ENCODE assay signal across 8 cellular contexts in genomic region chr22:38454361-38455062, GRCh38. TPM values are rescaled to one million over a fixed set of nuclear protein-coding genes. Genes with fewer than 3 reads are reported as not detected.
DNase-seq lines count a peak whose midpoint lies in the region; ATAC-seq, FAIRE-seq and TF ChIP-seq lines count a peak whose summit lies in the region.

No MANE protein-coding gene starts in this region.

- no TSS peak for BruUV-seq in OCI-LY7 (replicated peaks; lab: Mats Ljungman, UMichigan)
- BruUV-seq in endothelial cell of umbilical vein (replicated peaks; lab: Mats Ljungman, UMichigan): no TSS peak

- no peak for ATAC-seq in GM18498 (IDR thresholded peaks at IDR 0.05; ENCODE audit: unreplicated experiment)

- no peak overlapping the region for H3K4ac ChIP-seq in trophoblast cell (ENCODE audit: low read depth, low read length)

- TF ChIP-seq CTCF in OCI-LY7 (conservative IDR thresholded peaks at IDR 0.05; ENCODE audit: low read length) (no peak), endothelial cell of umbilical vein (IDR thresholded peaks at IDR 0.05; ENCODE audit: extremely low read depth in 1 of 2, insufficient read depth in 1 of 2, low read depth in 1 of 2, low read length in 2 of 2) (no peak)

- H3K79me2 ChIP-seq in OCI-LY7 (ENCODE audit: insufficient read depth, low read depth, low read length) (no peaks in the 10 kb centered on the region), endothelial cell of umbilical vein (ENCODE audit: control insufficient read depth, insufficient read depth, low read length) (no peaks in the 10 kb centered on the region), trophoblast cell (ENCODE audit: control insufficient read depth, insufficient read depth, low read length, poor library complexity) (no peaks in the 10 kb centered on the region)

- H3K9me1 ChIP-seq in endothelial cell of umbilical vein (replicated peaks; ENCODE audit: control insufficient read depth, extremely low read depth, insufficient read depth, low read length): no peaks in the 10 kb centered on the region

- H3K36me3 ChIP-seq in OCI-LY7 (ENCODE audit: insufficient read depth, low read length) (no peaks in the 10 kb centered on the region), endothelial cell of umbilical vein (ENCODE audit: control insufficient read depth in 2 of 2, extremely low read depth in 1 of 2, insufficient read depth in 2 of 2, low read length in 2 of 2) (no peaks in the 10 kb centered on the region), trophoblast cell (ENCODE audit: control insufficient read depth in 1 of 2, insufficient read depth in 2 of 2, low read length in 2 of 2) (no peaks in the 10 kb centered on the region)

- intact Hi-C loops in OCI-LY7 (cut with micrococcal nuclease; ENCODE audit: unreplicated experiment): no loop called here
- intact Hi-C loops in endothelial cell of umbilical vein (cut with micrococcal nuclease): no loop called here

- H3K18ac ChIP-seq in trophoblast cell (ENCODE audit: low read length): no peak overlapping the region

- H2AFZ ChIP-seq in OCI-LY7 (ENCODE audit: low read length) (no peak overlapping the region), endothelial cell of umbilical vein (ENCODE audit: low read depth, low read length) (no peak overlapping the region), trophoblast cell (ENCODE audit: insufficient read depth, low read length, poor library complexity) (no peak overlapping the region)

- no CpG with 5 or more reads among the region's 64 CpGs for WGBS in trophoblast cell (ENCODE audit: extremely low coverage, insufficient coverage, insufficient read length)

- peaks cover 50 to 51% of the 10 kb centered on the region in 2 experiments for H3K27me3 ChIP-seq in endothelial cell of umbilical vein (ENCODE audit: control insufficient read depth in 2 of 2, insufficient read depth in 2 of 2, low read length in 2 of 2)
- peaks cover 32% of the 10 kb centered on the region for H3K27me3 ChIP-seq in trophoblast cell (ENCODE audit: insufficient read depth, low read length)

- CTCF ChIA-PET in OCI-LY7 (lab: Charles Lee; ENCODE audit: unreplicated experiment): interaction anchor here (0.6 kb wide), 1 partner anchor 194 kb away, joined by 4 read pairs; no protein-coding TSS in a partner anchor
- CTCF ChIA-PET in endothelial cell of umbilical vein (lab: Charles Lee): interaction anchor here (1.4 kb wide), 1 partner anchor 9 kb away, joined by 4 read pairs; no protein-coding TSS in a partner anchor

- H3K4me3 ChIP-seq in OCI-LY7 (ENCODE audit: low read depth, low read length, poor library complexity, severe bottlenecking) (no peak overlapping the region), endothelial cell of umbilical vein (replicated peaks in 1 of 3; ENCODE audit: insufficient read depth in 1 of 3, low read depth in 1 of 3, low read length in 3 of 3) (no peak overlapping the region), trophoblast cell (ENCODE audit: low read depth, low read length) (no peak overlapping the region)

- H4K8ac ChIP-seq in trophoblast cell (ENCODE audit: low read depth, low read length): no peak overlapping the region

- H3K9me2 ChIP-seq in OCI-LY7 (ENCODE audit: insufficient read depth, low read length): no peaks in the 10 kb centered on the region

- POLR2A ChIA-PET in OCI-LY7 (lab: Charles Lee): no interaction called here
- POLR2A ChIA-PET in endothelial cell of umbilical vein (lab: Charles Lee): no interaction called here

- H3K9me3 ChIP-seq in OCI-LY7 (ENCODE audit: low read length): no peaks in the 10 kb centered on the region
- H3K9me3 ChIP-seq in endothelial cell of umbilical vein (replicated peaks; ENCODE audit: control insufficient read depth, insufficient read depth, low read length): no peaks in the 10 kb centered on the region
- H3K9me3 ChIP-seq in trophoblast cell (ENCODE audit: insufficient read depth, low read depth, low read length): peaks cover 6% of the 10 kb centered on the region

- no peaks in the 10 kb centered on the region for H4K20me1 ChIP-seq in OCI-LY7 (ENCODE audit: insufficient read depth, low read length)
- no peaks in the 10 kb centered on the region for H4K20me1 ChIP-seq in endothelial cell of umbilical vein (replicated peaks; ENCODE audit: control insufficient read depth, extremely low read depth, insufficient read depth, low read length)

- H3K4me1 ChIP-seq in OCI-LY7 (ENCODE audit: insufficient read depth, low read length, poor library complexity, severe bottlenecking): no peaks in the 10 kb centered on the region
- H3K4me1 ChIP-seq in endothelial cell of umbilical vein (ENCODE audit: control insufficient read depth, extremely low read depth, insufficient read depth, low read length): no peaks in the 10 kb centered on the region
- H3K4me1 ChIP-seq in trophoblast cell (ENCODE audit: control insufficient read depth in 1 of 2, insufficient read depth in 2 of 2, low read length in 2 of 2): peaks cover 3 to 4% of the 10 kb centered on the region in 2 experiments

- no peak overlapping the region for H3K23ac ChIP-seq in trophoblast cell (ENCODE audit: low read length)

- dilution Hi-C loops in endothelial cell of umbilical vein (cut with MboI; ENCODE audit: extremely low pct_ligation_motif_present, low sequenced_read_pairs): no loop called here

- no peak overlapping the region for H3K14ac ChIP-seq in trophoblast cell (ENCODE audit: low read length)

- DNase-seq in DMS79 (lab: John Stamatoyannopoulos, UW) (peak; percentile 16), OCI-LY7 (ENCODE audit: low spot score) (peak; percentile 26), endothelial cell of umbilical vein (ENCODE audit: low read depth, low spot score) (no peak), trophoblast cell (no peak), OCI-M2 (lab: John Stamatoyannopoulos, UW; ENCODE audit: unreplicated experiment) (no peak), NCI-H510A (lab: John Stamatoyannopoulos, UW) (no peak), AG20443 (ENCODE audit: low spot score) (no peak)

- no peak overlapping the region for H2BK120ac ChIP-seq in trophoblast cell (ENCODE audit: insufficient read depth, low read length, poor library complexity)

- no peak overlapping the region for H4K12ac ChIP-seq in trophoblast cell (ENCODE audit: low read depth, low read length)

- no peak overlapping the region for H2AK5ac ChIP-seq in trophoblast cell (ENCODE audit: low read length)

- no peak for TF ChIP-seq POLR2A in endothelial cell of umbilical vein (IDR thresholded peaks at IDR 0.05; ENCODE audit: low read depth, low read length)

- H3K27ac ChIP-seq in OCI-LY7 (ENCODE audit: low read depth, low read length, poor library complexity, severe bottlenecking) (no peak overlapping the region), endothelial cell of umbilical vein (ENCODE audit: insufficient read depth, low read depth, low read length) (no peak overlapping the region), trophoblast cell (ENCODE audit: low read depth, low read length) (no peak overlapping the region)

- no peak overlapping the region for H4K91ac ChIP-seq in trophoblast cell (ENCODE audit: low read depth, low read length)

- H3K4me2 ChIP-seq in OCI-LY7 (ENCODE audit: low read length) (0 out of 2 replicates have a peak overlapping the region, but pooled peaks have one; percentile 13), endothelial cell of umbilical vein (ENCODE audit: insufficient read depth, low read length) (no peak overlapping the region), trophoblast cell (ENCODE audit: low read length) (peak overlapping the region; percentile 82)

- FAIRE-seq in endothelial cell of umbilical vein (lab: Jason Lieb, UNC): no peak

- no peaks in the 10 kb centered on the region for H3K79me1 ChIP-seq in trophoblast cell (ENCODE audit: low read length)

- H3K9ac ChIP-seq in endothelial cell of umbilical vein (replicated peaks; ENCODE audit: extremely low read depth, insufficient read depth, low read length) (no peak overlapping the region), trophoblast cell (ENCODE audit: low read length) (no peak overlapping the region)

- no peak overlapping the region for H2BK5ac ChIP-seq in trophoblast cell (ENCODE audit: low read depth, low read length, poor library complexity)

- no peak overlapping the region for H2BK12ac ChIP-seq in trophoblast cell (ENCODE audit: low read length)

RNA-seq across cellular contexts. Expression of gene KCNJ4, which starts 0.5 kb away (rescaled TPM):
- not detected in 2 replicates for total RNA-seq in OCI-LY7 (2014; rRNA removed; shearing (Covaris generic))
- total RNA-seq in OCI-LY7 (2022) (not detected in 2 replicates), endothelial cell of umbilical vein (not detected in 2 replicates)
- polyA plus RNA-seq in endothelial cell of umbilical vein: not detected in 2 replicates
- polyA plus RNA-seq in endothelial cell of umbilical vein (2011; cell fraction: cytosol; rRNA removed): not detected in 2 replicates
- not detected in 2 replicates for polyA plus RNA-seq in endothelial cell of umbilical vein (2011; cell fraction: nucleus; rRNA removed)
- not detected in 2 replicates for polyA plus RNA-seq in endothelial cell of umbilical vein (2012)
- not detected in 2 replicates for polyA minus RNA-seq in endothelial cell of umbilical vein
- polyA minus RNA-seq in endothelial cell of umbilical vein (2011; cell fraction: cytosol; rRNA and poly(A)+ RNA removed): not detected
- not detected in 2 replicates for polyA minus RNA-seq in endothelial cell of umbilical vein (2011; cell fraction: nucleus; rRNA and poly(A)+ RNA removed)
- 0.05 and 0.08 TPM in 2 replicates for polyA plus RNA-seq in trophoblast cell (2013)

RNA-seq across cellular contexts. Expression of gene KDELR3, which starts 13.4 kb away (rescaled TPM):
- not detected in 2 replicates for total RNA-seq in OCI-LY7 (2014; rRNA removed; shearing (Covaris generic))
- total RNA-seq in OCI-LY7 (2022) (not detected in 2 replicates), endothelial cell of umbilical vein (28.6 and 40.2 TPM in 2 replicates)
- 61.3 and 64.2 TPM in 2 replicates for polyA plus RNA-seq in endothelial cell of umbilical vein
- 43.3 and 51.0 TPM in 2 replicates for polyA plus RNA-seq in endothelial cell of umbilical vein (2011; cell fraction: cytosol; rRNA removed)
- polyA plus RNA-seq in endothelial cell of umbilical vein (2011; cell fraction: nucleus; rRNA removed): 14.6 and 14.7 TPM in 2 replicates
- polyA plus RNA-seq in endothelial cell of umbilical vein (2012): 38.8 and 48.6 TPM in 2 replicates
- 36.3 and 46.6 TPM in 2 replicates for polyA minus RNA-seq in endothelial cell of umbilical vein
- 6.3 TPM for polyA minus RNA-seq in endothelial cell of umbilical vein (2011; cell fraction: cytosol; rRNA and poly(A)+ RNA removed)
- 6.4 and 6.6 TPM in 2 replicates for polyA minus RNA-seq in endothelial cell of umbilical vein (2011; cell fraction: nucleus; rRNA and poly(A)+ RNA removed)
- 41.5 TPM in 2 replicates for polyA plus RNA-seq in trophoblast cell (2013)

RNA-seq across cellular contexts. Expression of gene DDX17, which starts 51.6 kb away (rescaled TPM):
- 626 and 667 TPM in 2 replicates for total RNA-seq in OCI-LY7 (2014; rRNA removed; shearing (Covaris generic))
- 505 and 508 TPM in 2 replicates for total RNA-seq in OCI-LY7 (2022)
- total RNA-seq in endothelial cell of umbilical vein: 377 and 393 TPM in 2 replicates
- polyA plus RNA-seq in endothelial cell of umbilical vein: 402 and 454 TPM in 2 replicates
- 166 and 206 TPM in 2 replicates for polyA plus RNA-seq in endothelial cell of umbilical vein (2011; cell fraction: cytosol; rRNA removed)
- 1,464 and 1,816 TPM in 2 replicates for polyA plus RNA-seq in endothelial cell of umbilical vein (2011; cell fraction: nucleus; rRNA removed)
- 151 and 173 TPM in 2 replicates for polyA plus RNA-seq in endothelial cell of umbilical vein (2012)
- polyA minus RNA-seq in endothelial cell of umbilical vein: 863 and 927 TPM in 2 replicates
- polyA minus RNA-seq in endothelial cell of umbilical vein (2011; cell fraction: cytosol; rRNA and poly(A)+ RNA removed): 170 TPM
- 787 and 915 TPM in 2 replicates for polyA minus RNA-seq in endothelial cell of umbilical vein (2011; cell fraction: nucleus; rRNA and poly(A)+ RNA removed)
- polyA plus RNA-seq in trophoblast cell (2013): 186 and 190 TPM in 2 replicates

Comparison
In these comparisons a context has a peak if more than half of its experiments do, and no peak if none do; other contexts are left out.
1. DNase-seq: peak in DMS79 (single experiment) and OCI-LY7 (single experiment); none in endothelial cell of umbilical vein (single experiment), trophoblast cell (0 of 2), OCI-M2 (single experiment), NCI-H510A (single experiment) and AG20443 (single experiment).
2. RNA of gene KDELR3, which starts 13.4 kb away (total RNA-seq): 28.6 to 40.2 TPM in endothelial cell of umbilical vein; not detected in OCI-LY7; every median in the first group is over 10 times any median in the second.